In the genomic region with DNA sequence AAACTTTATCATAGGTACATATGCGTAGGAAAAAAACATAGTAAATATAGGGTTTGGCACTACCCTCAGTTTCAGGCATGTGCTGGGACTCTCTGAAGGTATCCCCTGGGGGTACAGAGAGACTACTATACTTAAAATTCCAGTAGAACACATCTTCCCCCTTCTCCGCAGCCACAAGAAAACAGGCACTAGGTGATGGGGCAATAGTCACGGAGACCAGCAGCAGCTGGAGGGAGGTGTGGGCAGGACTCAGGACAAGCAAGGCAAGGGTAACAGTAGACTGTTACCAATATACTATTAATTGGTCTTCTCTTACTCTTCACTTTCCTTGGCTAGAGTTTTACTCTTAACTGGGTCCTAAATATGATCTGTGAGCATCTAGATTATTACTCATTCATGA, we compare ENCODE assay signal across 18 cellular contexts. TPM values are rescaled to one million over a fixed set of nuclear protein-coding genes. Genes with fewer than 3 reads are reported as not detected.
DNase-seq lines count a peak whose midpoint lies in the region; ATAC-seq, FAIRE-seq and TF ChIP-seq lines count a peak whose summit lies in the region.
"Had no signal": no experiment of that assay in that cellular context is flagged by ENCODE, and none has a peak within 500 bp of the region (broad histone marks: within the 10 kb centered on the region; RNA-seq: fewer than 3 reads in every experiment).

No MANE protein-coding gene starts in this region.

- POLR2A ChIA-PET in MCF 10A (lab: Yijun Ruan, JAX) (interaction anchor here (0.6 to 1.2 kb wide), 3 partner anchors 17 to 30 kb away, joined by 3 to 4 read pairs (median 4); no protein-coding TSS in a partner anchor), K562 (lab: Yijun Ruan, JAX) (no interaction called here)

- TF ChIP-seq CTCF in MCF 10A (IDR thresholded peaks at IDR 0.05; ENCODE audit: unreplicated experiment) (no peak), breast epithelium (IDR thresholded peaks at IDR 0.05) (no peak), NB4 (IDR thresholded peaks at IDR 0.05; ENCODE audit: low read depth, low read length) (no peak), K562 (IDR thresholded peaks at IDR 0.05 in 2 of 3, conservative IDR thresholded peaks at IDR 0.05 in 1 of 3; ENCODE audit: insufficient read depth in 2 of 3, low read depth in 1 of 3, low read length in 3 of 3) (no peak)

- H3K27ac ChIP-seq in breast epithelium (no peak overlapping the region), K562 (ENCODE audit: extremely low read depth, low read depth, low read length) (no peak overlapping the region)

- no peak for TF ChIP-seq RAD21 in K562 (CRISPR knock-in tag; conservative IDR thresholded peaks at IDR 0.05 in 1 of 2, IDR thresholded peaks at IDR 0.05 in 1 of 2)

- H3K27me3 Mint-ChIP-seq in MCF 10A (ENCODE audit: insufficient read depth, unreplicated experiment): no peaks in the 10 kb centered on the region
- no peaks in the 10 kb centered on the region for H3K27me3 Mint-ChIP-seq in stimulated activated naive B cell treated with anti-CD40 and anti-IgM and Interleukin-4, amounts not matched to agents 10 μg/mL and 1 μg/mL and 100 μg/mL, for 72 hours

- no peak for FAIRE-seq in K562 (lab: Jason Lieb, UNC)
- FAIRE-seq: D721Med, RCC 7860 had no signal

- H3K36me3 ChIP-seq in breast epithelium: no peaks in the 10 kb centered on the region
- H3K36me3 ChIP-seq in K562 (ENCODE audit: control insufficient read depth, insufficient read depth, low read length): no peaks in the 10 kb centered on the region

- in situ Hi-C loops in K562 (cut with MboI): no loop called here

- H3K4me1 ChIP-seq in breast epithelium (no peaks in the 10 kb centered on the region), K562 (replicated peaks in 1 of 2; ENCODE audit: control insufficient read depth in 2 of 2, insufficient read depth in 2 of 2, low read length in 2 of 2) (peaks cover 5% of the 10 kb centered on the region in 2 experiments; a peak in 4 of 5 replicates)

- H3K9me3 Mint-ChIP-seq in MCF 10A (ENCODE audit: unreplicated experiment): no peaks in the 10 kb centered on the region
- H3K9me3 Mint-ChIP-seq in stimulated activated naive B cell treated with anti-CD40 and anti-IgM and Interleukin-4, amounts not matched to agents 10 μg/mL and 1 μg/mL and 100 μg/mL, for 72 hours: peaks cover 0 to 3% of the 10 kb centered on the region in 2 donors
- H3K9me3 Mint-ChIP-seq: CD4-positive, CD25-positive, alpha-beta regulatory T cell had no signal

- peaks cover 6% of the 10 kb centered on the region for H3K36me3 Mint-ChIP-seq in MCF 10A (ENCODE audit: insufficient read depth, unreplicated experiment)
- H3K36me3 Mint-ChIP-seq in stimulated activated naive B cell treated with anti-CD40 and anti-IgM and Interleukin-4, amounts not matched to agents 10 μg/mL and 1 μg/mL and 100 μg/mL, for 72 hours: peaks cover 4 to 7% of the 10 kb centered on the region in 2 donors
- H3K36me3 Mint-ChIP-seq: CD4-positive, CD25-positive, alpha-beta regulatory T cell had no signal

- H3K79me2 ChIP-seq in K562 (ENCODE audit: control insufficient read depth, insufficient read depth, low read length): peaks cover 18% of the 10 kb centered on the region

- peaks cover 12% of the 10 kb centered on the region for H3K4me1 Mint-ChIP-seq in MCF 10A (ENCODE audit: insufficient read depth, unreplicated experiment)
- peaks cover 43 to 76% of the 10 kb centered on the region in 2 donors for H3K4me1 Mint-ChIP-seq in stimulated activated naive B cell treated with anti-CD40 and anti-IgM and Interleukin-4, amounts not matched to agents 10 μg/mL and 1 μg/mL and 100 μg/mL, for 72 hours

- intact Hi-C loops in MCF 10A (cut with micrococcal nuclease): no loop called here
- intact Hi-C loops in breast epithelium (cut with DNase I; ENCODE audit: low total_unique reads): no loop called here
- intact Hi-C loops in K562 (cut with micrococcal nuclease): no loop called here

- H3K9ac ChIP-seq in K562 (ENCODE audit: insufficient read depth in 1 of 2, low read depth in 2 of 2, low read length in 2 of 2): no peak overlapping the region

- H3K27me3 ChIP-seq in breast epithelium: no peaks in the 10 kb centered on the region
- no peaks in the 10 kb centered on the region for H3K27me3 ChIP-seq in K562 (ENCODE audit: control insufficient read depth in 2 of 2, insufficient read depth in 2 of 2, low read length in 2 of 2)

- no peak for TF ChIP-seq EP300 in K562 (IDR thresholded peaks at IDR 0.05; ENCODE audit: low read length)

- peak overlapping the region; percentile 43; the same call in 1 of the 2 replicates for H3K4me2 ChIP-seq in K562 (ENCODE audit: insufficient read depth, low read length)

- H3K27ac Mint-ChIP-seq in MCF 10A (ENCODE audit: low read depth, unreplicated experiment): peak overlapping the region; percentile 59
- H3K27ac Mint-ChIP-seq in stimulated activated naive B cell treated with anti-CD40 and anti-IgM and Interleukin-4, amounts not matched to agents 10 μg/mL and 1 μg/mL and 100 μg/mL, for 72 hours: peak overlapping the region; percentile 31

- H3K9me1 ChIP-seq in K562 (ENCODE audit: control insufficient read depth, insufficient read depth, low read length): no peaks in the 10 kb centered on the region

- no peak overlapping the region for H3K4me3 Mint-ChIP-seq in MCF 10A (ENCODE audit: unreplicated experiment)
- H3K4me3 Mint-ChIP-seq in stimulated activated naive B cell treated with anti-CD40 and anti-IgM and Interleukin-4, amounts not matched to agents 10 μg/mL and 1 μg/mL and 100 μg/mL, for 72 hours: no peak overlapping the region

- no peak for DNase-seq in MCF 10A (ENCODE audit: unreplicated experiment)
- no peak for DNase-seq in breast epithelium (ENCODE audit: low spot score in 2 of 2)
- DNase-seq in NB4 (ENCODE audit: low read depth): peak; percentile 36
- no peak for DNase-seq in K562 (ENCODE audit: extremely low read depth in 1 of 4, low spot score in 3 of 4)
- DNase-seq in stimulated activated naive B cell treated with anti-CD40 and anti-IgM and Interleukin-4, amounts not matched to agents 10 μg/mL and 1 μg/mL and 100 μg/mL, for 72 hours: no peak
- DNase-seq in dedifferentiated amniotic fluid mesenchymal stem cell (ENCODE audit: extremely low spot score): no peak
- DNase-seq: 8988T; CD4-positive, CD25-positive, alpha-beta regulatory T cell; DMS79 treated with DMSO at 0.1 percent for 48 hours; GF-D8; H7; NCI-H1092; NCI-H1694 treated with DMSO at 0.1 percent for 48 hours; SHP77 treated with DMSO at 0.1 percent for 48 hours had no signal

- H2AFZ ChIP-seq in K562 (ENCODE audit: low read depth, low read length): peak overlapping the region; percentile 69; the same call in 1 of the 2 replicates

- CTCF ChIA-PET in MCF 10A (lab: Yijun Ruan, JAX): no interaction called here
- CTCF ChIA-PET in K562 (lab: Yijun Ruan, JAX; ENCODE audit: low intra/inter-chr PET ratio): no interaction called here

- no peaks in the 10 kb centered on the region for H4K20me1 ChIP-seq in K562 (replicated peaks; ENCODE audit: control insufficient read depth, insufficient read depth, low read length)

- 65% methylated on average over 3 of the region's 3 CpGs for WGBS in K562 (ENCODE audit: insufficient coverage, low coverage, missing lambda C conversion rate)

- TF ChIP-seq POLR2A in breast epithelium (IDR thresholded peaks at IDR 0.05) (no peak), NB4 (IDR thresholded peaks at IDR 0.05; ENCODE audit: extremely low read depth, insufficient read length) (no peak), K562 (conservative IDR thresholded peaks at IDR 0.05) (no peak)

- ATAC-seq in K562 (no peak), GM21381 (IDR thresholded peaks at IDR 0.05; ENCODE audit: unreplicated experiment) (no peak), HG03108 (IDR thresholded peaks at IDR 0.05; ENCODE audit: unreplicated experiment) (no peak)
- no peak for ATAC-seq in stimulated activated naive B cell treated with anti-CD40 and anti-IgM and Interleukin-4, amounts not matched to agents 10 μg/mL and 1 μg/mL and 100 μg/mL, for 72 hours (replicated peaks)

- H3K9me3 ChIP-seq in breast epithelium (no peaks in the 10 kb centered on the region), K562 (replicated peaks; ENCODE audit: control insufficient read depth, insufficient read depth, low read depth, low read length) (no peaks in the 10 kb centered on the region)

- H3K4me3 ChIP-seq in breast epithelium: no peak overlapping the region
- H3K4me3 ChIP-seq in NB4 (ENCODE audit: low read depth, low read length): no peak overlapping the region
- no peak overlapping the region for H3K4me3 ChIP-seq in K562

- BruUV-seq in MCF 10A (replicated peaks; lab: Mats Ljungman, UMichigan) (no TSS peak), K562 (replicated peaks; lab: Mats Ljungman, UMichigan) (no TSS peak)

TF ChIP-seq in K562, 482 proteins besides CTCF, POLR2A, EP300 and RAD21 (continues in another document):
- TF ChIP-seq ZNF79 (CRISPR knock-in tag; IDR thresholded peaks at IDR 0.05; ENCODE audit: low read depth) (no peak), NR3C1 (CRISPR knock-in tag; IDR thresholded peaks at IDR 0.05) (no peak), NR1H2 (CRISPR knock-in tag; IDR thresholded peaks at IDR 0.05) (no peak)

RNA-seq across cellular contexts. Expression of gene PAPOLA, which starts 4.6 kb away (rescaled TPM):
- total RNA-seq in MCF 10A (2022) (194 TPM in 2 replicates), breast epithelium (100 to 1,000 TPM; 110 to 254 (median 187) TPM), K562 (2014; rRNA removed) (61.9 and 80.9 TPM in 2 replicates), K562 (2014; rRNA removed; fragmentation: Illumina TruSeq; extraction: Trizol) (95.8 and 110 TPM in 2 replicates), K562 (2015; rRNA removed; fragmentation: Illumina TruSeq; extraction: Trizol) (83.5 and 95.9 TPM in 2 replicates), K562 (2021) (135 and 139 TPM in 2 replicates)
- total RNA-seq in K562 (2011; cell fraction: chromatin; rRNA removed; ENCODE audit: low replicate concordance): 103 and 354 TPM in 2 replicates
- 51.4 and 78.0 TPM in 2 replicates for total RNA-seq in K562 (2011; cell fraction: nucleolus; rRNA removed)
- 169 and 319 TPM in 2 replicates for total RNA-seq in K562 (2011; cell fraction: nucleoplasm; rRNA removed)
- polyA plus RNA-seq in K562 (2011; rRNA removed) (154 and 199 TPM in 2 replicates), K562 (2014; fragmentation: Illumina TruSeq; extraction: Trizol) (111 and 143 TPM in 2 replicates), K562 (2014; fragmentation: Nextera tagmentation; extraction: Ambion mirVana) (10 to 100 TPM; 51.1 to 51.5 TPM), K562 (2014; rRNA removed) (73.2 and 83.1 TPM in 2 replicates)
- 90.9 and 95.9 TPM in 2 replicates for polyA plus RNA-seq in K562 (2011; cell fraction: cytosol; rRNA removed)
- polyA plus RNA-seq in K562 (2011; cell fraction: nucleus; rRNA removed): 82.8 and 107 TPM in 2 replicates
- polyA plus RNA-seq in K562 (2012): 83.1 and 85.3 TPM in 2 replicates
- 306 and 307 TPM in 2 replicates for polyA minus RNA-seq in K562 (2011; rRNA and poly(A)+ RNA removed)
- polyA minus RNA-seq in K562 (2011; cell fraction: cytosol; rRNA and poly(A)+ RNA removed): 83.0 and 122 TPM in 2 replicates
- polyA minus RNA-seq in K562 (2011; cell fraction: nucleus; rRNA and poly(A)+ RNA removed): 103 and 206 TPM in 2 replicates
